In genomic region chr2:39141346-39142011, GRCh38 we compare ENCODE assay signal across 10 cellular contexts. TPM values are rescaled to one million over a fixed set of nuclear protein-coding genes. Genes with fewer than 3 reads are reported as not detected.
DNase-seq lines count a peak whose midpoint lies in the region; ATAC-seq, FAIRE-seq and TF ChIP-seq lines count a peak whose summit lies in the region.
"Had no signal": no experiment of that assay in that cellular context is flagged by ENCODE, and none has a peak within 500 bp of the region (broad histone marks: within the 10 kb centered on the region; RNA-seq: fewer than 3 reads in every experiment).

No MANE protein-coding gene starts in this region.

- H3K4me1 ChIP-seq in HUES48 (ENCODE audit: control insufficient read depth, insufficient read depth, low read length) (peaks cover 24% of the 10 kb centered on the region), astrocyte (ENCODE audit: insufficient read depth, low read length) (no peaks in the 10 kb centered on the region)

- H3K36me3 ChIP-seq in HUES48 (ENCODE audit: control insufficient read depth, insufficient read depth, low read length) (no peaks in the 10 kb centered on the region), astrocyte (ENCODE audit: insufficient read depth, low read length) (no peaks in the 10 kb centered on the region)

- no peaks in the 10 kb centered on the region for H3K9me3 Mint-ChIP-seq in activated naive CD8-positive, alpha-beta T cell treated with anti-CD3 and anti-CD28 coated beads, Interleukin-2, amount 10 ng/mL, durations not matched to agents 7 days and 5 days
- H3K9me3 Mint-ChIP-seq in activated naive CD8-positive, alpha-beta T cell treated with anti-CD3 and anti-CD28 coated beads, Interleukin-2, amount 50 U/mL, for 24 hours, result no peaks in the 10 kb centered on the region
- no peaks in the 10 kb centered on the region for H3K9me3 Mint-ChIP-seq in astrocyte (ENCODE audit: unreplicated experiment)
- no peaks in the 10 kb centered on the region for H3K9me3 Mint-ChIP-seq in stimulated activated effector memory CD8-positive, alpha-beta T cell treated with anti-CD3 and anti-CD28 coated beads, Interleukin-12 subunit alpha, Interleukin-12 subunit beta, amount 100 ng/mL, for 72 hours
- no peaks in the 10 kb centered on the region for H3K9me3 Mint-ChIP-seq in immature natural killer cell

- no peak overlapping the region for H3K9ac ChIP-seq in HUES48 (ENCODE audit: low read depth, low read length)
- H3K9ac ChIP-seq in astrocyte (ENCODE audit: low read length), result no peak overlapping the region

- TF ChIP-seq CTCF in astrocyte (IDR thresholded peaks at IDR 0.05; ENCODE audit: insufficient read depth, low read depth, low read length), result no peak

- H3K4me3 ChIP-seq in HUES48 (ENCODE audit: low read depth, low read length), result no peak overlapping the region
- no peak overlapping the region for H3K4me3 ChIP-seq in astrocyte (ENCODE audit: insufficient read depth, low read depth, low read length)

- H3K27ac ChIP-seq in HUES48 (ENCODE audit: low read depth, low read length), result peak overlapping the region; percentile 35
- H3K27ac ChIP-seq in astrocyte (ENCODE audit: low read depth, low read length), result no peak overlapping the region
- H3K27ac ChIP-seq: VCaP had no signal

- no peaks in the 10 kb centered on the region for H3K27me3 Mint-ChIP-seq in activated naive CD8-positive, alpha-beta T cell treated with anti-CD3 and anti-CD28 coated beads, Interleukin-2, amount 10 ng/mL, durations not matched to agents 7 days and 5 days
- H3K27me3 Mint-ChIP-seq in activated naive CD8-positive, alpha-beta T cell treated with anti-CD3 and anti-CD28 coated beads, Interleukin-2, amount 50 U/mL, for 24 hours, result no peaks in the 10 kb centered on the region
- H3K27me3 Mint-ChIP-seq in astrocyte (ENCODE audit: low read depth, unreplicated experiment) (no peaks in the 10 kb centered on the region), immature natural killer cell (ENCODE audit: low read depth in 3 of 3) (peaks cover 0 to 2% (median 0%) of the 10 kb centered on the region in 3 donors)

- POLR2A ChIA-PET in activated naive CD8-positive, alpha-beta T cell treated with anti-CD3 and anti-CD28 coated beads, Interleukin-2, amount 10 ng/mL, durations not matched to agents 7 days and 5 days (lab: Charles Lee), result interaction anchor here (0.7 to 2.6 kb wide), 3 partner anchors 14 to 86 kb away, joined by 3 to 9 read pairs (median 4); no protein-coding TSS in a partner anchor

- no peak overlapping the region for H3K4me3 Mint-ChIP-seq in activated naive CD8-positive, alpha-beta T cell treated with anti-CD3 and anti-CD28 coated beads, Interleukin-2, amount 10 ng/mL, durations not matched to agents 7 days and 5 days
- H3K4me3 Mint-ChIP-seq in activated naive CD8-positive, alpha-beta T cell treated with anti-CD3 and anti-CD28 coated beads, Interleukin-2, amount 50 U/mL, for 24 hours, result no peak overlapping the region
- H3K4me3 Mint-ChIP-seq in astrocyte (ENCODE audit: unreplicated experiment) (no peak overlapping the region), immature natural killer cell (no peak overlapping the region)
- H3K4me3 Mint-ChIP-seq in stimulated activated effector memory CD8-positive, alpha-beta T cell treated with anti-CD3 and anti-CD28 coated beads, Interleukin-12 subunit alpha, Interleukin-12 subunit beta, amount 100 ng/mL, for 72 hours, result peak overlapping the region; percentile 29

- no peak overlapping the region for H2AFZ ChIP-seq in astrocyte (ENCODE audit: low read depth, low read length)

- H3K36me3 Mint-ChIP-seq in activated naive CD8-positive, alpha-beta T cell treated with anti-CD3 and anti-CD28 coated beads, Interleukin-2, amount 10 ng/mL, durations not matched to agents 7 days and 5 days, result peaks cover 6% of the 10 kb centered on the region
- no peaks in the 10 kb centered on the region for H3K36me3 Mint-ChIP-seq in activated naive CD8-positive, alpha-beta T cell treated with anti-CD3 and anti-CD28 coated beads, Interleukin-2, amount 50 U/mL, for 24 hours (ENCODE audit: low read depth)
- H3K36me3 Mint-ChIP-seq in astrocyte (ENCODE audit: low read depth, unreplicated experiment), result no peaks in the 10 kb centered on the region
- H3K36me3 Mint-ChIP-seq in stimulated activated effector memory CD8-positive, alpha-beta T cell treated with anti-CD3 and anti-CD28 coated beads, Interleukin-12 subunit alpha, Interleukin-12 subunit beta, amount 100 ng/mL, for 72 hours, result no peaks in the 10 kb centered on the region
- H3K36me3 Mint-ChIP-seq in immature natural killer cell, result no peaks in the 10 kb centered on the region

- H3K79me2 ChIP-seq in astrocyte (ENCODE audit: insufficient read depth, low read length), result no peaks in the 10 kb centered on the region

- ATAC-seq in activated naive CD8-positive, alpha-beta T cell treated with anti-CD3 and anti-CD28 coated beads, Interleukin-2, amount 10 ng/mL, durations not matched to agents 7 days and 5 days (ENCODE audit: low read depth), result no peak
- no peak for ATAC-seq in activated naive CD8-positive, alpha-beta T cell treated with anti-CD3 and anti-CD28 coated beads, Interleukin-2, amount 50 U/mL, for 24 hours
- peak; percentile 47 for ATAC-seq in stimulated activated effector memory CD8-positive, alpha-beta T cell treated with anti-CD3 and anti-CD28 coated beads, Interleukin-12 subunit alpha, Interleukin-12 subunit beta, amount 100 ng/mL, for 72 hours
- no peak for ATAC-seq in HG02588 (IDR thresholded peaks at IDR 0.05; ENCODE audit: unreplicated experiment)

- H3K4me1 Mint-ChIP-seq in activated naive CD8-positive, alpha-beta T cell treated with anti-CD3 and anti-CD28 coated beads, Interleukin-2, amount 10 ng/mL, durations not matched to agents 7 days and 5 days, result peaks cover 50% of the 10 kb centered on the region
- peaks cover 43% of the 10 kb centered on the region for H3K4me1 Mint-ChIP-seq in activated naive CD8-positive, alpha-beta T cell treated with anti-CD3 and anti-CD28 coated beads, Interleukin-2, amount 50 U/mL, for 24 hours
- peaks cover 10% of the 10 kb centered on the region for H3K4me1 Mint-ChIP-seq in astrocyte (ENCODE audit: low read depth, unreplicated experiment)
- peaks cover 28% of the 10 kb centered on the region for H3K4me1 Mint-ChIP-seq in stimulated activated effector memory CD8-positive, alpha-beta T cell treated with anti-CD3 and anti-CD28 coated beads, Interleukin-12 subunit alpha, Interleukin-12 subunit beta, amount 100 ng/mL, for 72 hours
- H3K4me1 Mint-ChIP-seq in immature natural killer cell, result peaks cover 6 to 7% of the 10 kb centered on the region in 2 donors

- no peaks in the 10 kb centered on the region for H3K27me3 ChIP-seq in HUES48 (ENCODE audit: control insufficient read depth, insufficient read depth, low read length)
- H3K27me3 ChIP-seq in astrocyte (ENCODE audit: insufficient read depth, low read length), result no peaks in the 10 kb centered on the region

- H3K4me2 ChIP-seq in astrocyte (ENCODE audit: low read length), result no peak overlapping the region

- peak overlapping the region; percentile 62 for H3K27ac Mint-ChIP-seq in activated naive CD8-positive, alpha-beta T cell treated with anti-CD3 and anti-CD28 coated beads, Interleukin-2, amount 10 ng/mL, durations not matched to agents 7 days and 5 days
- no peak overlapping the region for H3K27ac Mint-ChIP-seq in activated naive CD8-positive, alpha-beta T cell treated with anti-CD3 and anti-CD28 coated beads, Interleukin-2, amount 50 U/mL, for 24 hours
- H3K27ac Mint-ChIP-seq in astrocyte (ENCODE audit: unreplicated experiment), result no peak overlapping the region
- H3K27ac Mint-ChIP-seq in stimulated activated effector memory CD8-positive, alpha-beta T cell treated with anti-CD3 and anti-CD28 coated beads, Interleukin-12 subunit alpha, Interleukin-12 subunit beta, amount 100 ng/mL, for 72 hours, result peak overlapping the region; percentile 70
- H3K27ac Mint-ChIP-seq in immature natural killer cell, result no peak overlapping the region

- FAIRE-seq in astrocyte (lab: Jason Lieb, UNC), result no peak

- H4K20me1 ChIP-seq in astrocyte (ENCODE audit: insufficient read depth, low read length), result no peaks in the 10 kb centered on the region

- no peak for DNase-seq in activated naive CD8-positive, alpha-beta T cell treated with anti-CD3 and anti-CD28 coated beads, Interleukin-2, amount 10 ng/mL, durations not matched to agents 7 days and 5 days
- DNase-seq in activated naive CD8-positive, alpha-beta T cell treated with anti-CD3 and anti-CD28 coated beads, Interleukin-2, amount 50 U/mL, for 24 hours, result no peak
- DNase-seq in astrocyte (ENCODE audit: low read depth) (peak; percentile 58), immature natural killer cell (no peak)
- DNase-seq in stimulated activated effector memory CD8-positive, alpha-beta T cell treated with anti-CD3 and anti-CD28 coated beads, Interleukin-12 subunit alpha, Interleukin-12 subunit beta, amount 100 ng/mL, for 72 hours (ENCODE audit: low spot score in 2 of 2), result no peak
- DNase-seq in activated naive CD4-positive, alpha-beta T cell treated with anti-CD3 and anti-CD28 coated beads, Interleukin-2, amount 50 U/mL, for 16 hours, result no peak
- DNase-seq: stimulated activated CD4-positive, alpha-beta T cell treated with anti-CD3 and anti-CD28 coated beads, Interleukin-4, amount 100 ng/mL, for 1 hour had no signal

- H3K9me3 ChIP-seq in HUES48 (ENCODE audit: control insufficient read depth, insufficient read depth, low read length) (no peaks in the 10 kb centered on the region), astrocyte (ENCODE audit: insufficient read depth, low read depth, low read length) (no peaks in the 10 kb centered on the region)

RNA-seq across cellular contexts. Expression of gene SOS1, which starts 20.6 kb away (rescaled TPM):
- 100 to 1,000 TPM; 154 to 168 TPM for total RNA-seq in activated naive CD8-positive, alpha-beta T cell treated with anti-CD3 and anti-CD28 coated beads, Interleukin-2, amount 10 ng/mL, durations not matched to agents 7 days and 5 days
- total RNA-seq in astrocyte, result 33.3 and 44.0 TPM in 2 replicates
- 10 to 100 TPM in 1 of 3 donors, 1 to 10 TPM in 2; 3.6 to 12.8 (median 8.2) TPM for polyA plus RNA-seq in immature natural killer cell

Comparison
In these comparisons a context has a peak if more than half of its experiments do, and no peak if none do; other contexts are left out.
1. H3K27ac Mint-ChIP-seq: peak in activated naive CD8-positive, alpha-beta T cell treated with anti-CD3 and anti-CD28 coated beads, Interleukin-2, amount 10 ng/mL, durations not matched to agents 7 days and 5 days (single experiment) and stimulated activated effector memory CD8-positive, alpha-beta T cell treated with anti-CD3 and anti-CD28 coated beads, Interleukin-12 subunit alpha, Interleukin-12 subunit beta, amount 100 ng/mL, for 72 hours (single experiment); none in activated naive CD8-positive, alpha-beta T cell treated with anti-CD3 and anti-CD28 coated beads, Interleukin-2, amount 50 U/mL, for 24 hours (single experiment), astrocyte (single experiment) and immature natural killer cell (0 of 6).